Comparison of ENCODE assay signal across 30 cellular contexts in genomic region chr6:136677344-136677743, GRCh38.
"Had no signal": no experiment of that assay in that cellular context is flagged by ENCODE, and none has a peak within 500 bp of the region (broad histone marks: within the 10 kb centered on the region; RNA-seq: fewer than 3 reads in every experiment).

No MANE protein-coding gene starts in this region.

- H3K4me1 Mint-ChIP-seq: activated T-helper 17 cell treated with anti-CD3 and anti-CD28 coated beads, Interleukin-2, amount 50 U/mL, for 72 hours; central memory CD8-positive, alpha-beta T cell; stimulated activated naive CD8-positive, alpha-beta T cell treated with anti-CD3 and anti-CD28 coated beads, Interleukin-15, amount 100 ng/mL, for 72 hours had no signal

- H3K36me3 ChIP-seq: brain microvascular endothelial cell, colonic mucosa, uterus had no signal

- FAIRE-seq: endothelial cell of umbilical vein had no signal

- H3K4me3 ChIP-seq: adrenal gland, ascending aorta, colonic mucosa, dorsolateral prefrontal cortex, hepatocyte, mucosa of descending colon, tibial artery, uterus had no signal

- H3K27me3 Mint-ChIP-seq: activated T-cell treated with anti-CD3 and anti-CD28 coated beads, Interleukin-2, amount 50 U/mL, for 24 hours; activated T-helper 17 cell treated with anti-CD3 and anti-CD28 coated beads, Interleukin-2, amount 50 U/mL, for 72 hours; central memory CD8-positive, alpha-beta T cell; effector memory CD8-positive, alpha-beta T cell; memory B cell; stimulated activated naive CD8-positive, alpha-beta T cell treated with anti-CD3 and anti-CD28 coated beads, Interleukin-15, amount 100 ng/mL, for 72 hours had no signal

- ATAC-seq: activated naive CD4-positive, alpha-beta T cell treated with anti-CD3 and anti-CD28 coated beads, Interleukin-2, amount 50 U/mL, for 72 hours; activated T-helper 17 cell treated with anti-CD3 and anti-CD28 coated beads, Interleukin-2, amount 50 U/mL, for 72 hours; effector memory CD8-positive, alpha-beta T cell; left ventricle myocardium superior; right cardiac atrium; stimulated activated naive CD8-positive, alpha-beta T cell treated with anti-CD3 and anti-CD28 coated beads, Interleukin-15, amount 100 ng/mL, for 72 hours had no signal

- H3K4me3 Mint-ChIP-seq: activated T-cell treated with anti-CD3 and anti-CD28 coated beads, Interleukin-2, amount 50 U/mL, for 24 hours; activated T-helper 17 cell treated with anti-CD3 and anti-CD28 coated beads, Interleukin-2, amount 50 U/mL, for 72 hours; central memory CD8-positive, alpha-beta T cell; effector memory CD8-positive, alpha-beta T cell; immature natural killer cell; memory B cell; stimulated activated naive CD8-positive, alpha-beta T cell treated with anti-CD3 and anti-CD28 coated beads, Interleukin-15, amount 100 ng/mL, for 72 hours had no signal

- H3K4me1 ChIP-seq: ascending aorta, colonic mucosa, parathyroid adenoma, uterus had no signal

- H3K27me3 ChIP-seq: adrenal gland, ascending aorta, brain microvascular endothelial cell, colonic mucosa, dorsolateral prefrontal cortex, hepatocyte, tibial artery, uterus had no signal

- H3K27ac ChIP-seq: adrenal gland, ascending aorta, brain microvascular endothelial cell, colonic mucosa, dorsolateral prefrontal cortex, parathyroid adenoma, tibial artery, uterus had no signal

- H3K9ac ChIP-seq: parathyroid adenoma had no signal

- DNase-seq: activated CD4-positive, alpha-beta T cell treated with anti-CD3 and anti-CD28 coated beads for 1 hour; activated CD4-positive, alpha-beta T cell treated with anti-CD3 and anti-CD28 coated beads, Interleukin-2, amount 50 U/mL, for 4 hours; activated CD8-positive, alpha-beta memory T cell treated with anti-CD3 and anti-CD28 coated beads for 24 hours; activated CD8-positive, alpha-beta memory T cell treated with anti-CD3 and anti-CD28 coated beads, Interleukin-2, amount 50 U/mL, for 4 hours; activated T-cell treated with anti-CD3 and anti-CD28 coated beads, Interleukin-2, amount 50 U/mL, for 24 hours; adrenal gland; brain microvascular endothelial cell; colonic mucosa; dorsolateral prefrontal cortex; effector memory CD8-positive, alpha-beta T cell; glutamatergic neuron; immature natural killer cell; kidney glomerular epithelial cell; left ventricle myocardium superior; mucosa of descending colon; nucleus accumbens; right cardiac atrium; stimulated activated CD4-positive, alpha-beta T cell treated with anti-CD3 and anti-CD28 coated beads, Interleukin-12 subunit alpha, Interleukin-12 subunit beta, amount 100 ng/mL, for 4 hours; stimulated activated naive CD8-positive, alpha-beta T cell treated with anti-CD3 and anti-CD28 coated beads, Interleukin-15, amount 100 ng/mL, for 72 hours; T-helper 1 cell; tibial artery; uterus had no signal

- H3K79me2 ChIP-seq: hepatocyte, parathyroid adenoma had no signal

- H3K4me2 ChIP-seq: hepatocyte had no signal

- H3K9me3 ChIP-seq: adrenal gland, ascending aorta, colonic mucosa, mucosa of descending colon, tibial artery, uterus had no signal

- H3K27ac Mint-ChIP-seq: activated naive CD4-positive, alpha-beta T cell treated with anti-CD3 and anti-CD28 coated beads, Interleukin-2, amount 50 U/mL, for 72 hours; activated T-cell treated with anti-CD3 and anti-CD28 coated beads, Interleukin-2, amount 50 U/mL, for 24 hours; activated T-helper 17 cell treated with anti-CD3 and anti-CD28 coated beads, Interleukin-2, amount 50 U/mL, for 72 hours; effector memory CD8-positive, alpha-beta T cell; memory B cell; stimulated activated naive CD8-positive, alpha-beta T cell treated with anti-CD3 and anti-CD28 coated beads, Interleukin-15, amount 100 ng/mL, for 72 hours had no signal

- H3K9me3 Mint-ChIP-seq: activated T-helper 17 cell treated with anti-CD3 and anti-CD28 coated beads, Interleukin-2, amount 50 U/mL, for 72 hours; effector memory CD8-positive, alpha-beta T cell; immature natural killer cell had no signal
